In genomic region chr10:52855546-52856325, GRCh38 we compare ENCODE assay signal across 23 cellular contexts.
"Had no signal": no experiment of that assay in that cellular context is flagged by ENCODE, and none has a peak within 500 bp of the region (broad histone marks: within the 10 kb centered on the region; RNA-seq: fewer than 3 reads in every experiment).

No MANE protein-coding gene starts in this region.

- H3K4me1 Mint-ChIP-seq: memory B cell; mesothelial cell of epicardium; naive thymus-derived CD4-positive, alpha-beta T cell; nephron; stimulated activated effector memory CD8-positive, alpha-beta T cell treated with anti-CD3 and anti-CD28 coated beads, Interleukin-12 subunit alpha, Interleukin-12 subunit beta, amount 100 ng/mL, for 72 hours had no signal

- DNase-seq: dorsolateral prefrontal cortex; effector CD4-positive, alpha-beta T cell; gastrocnemius medialis; head of caudate nucleus; left ventricle myocardium superior; lower lobe of right lung; naive thymus-derived CD4-positive, alpha-beta T cell; right lobe of liver; stimulated activated CD4-positive, alpha-beta T cell treated with anti-CD3 and anti-CD28 coated beads, Interleukin-12 subunit alpha, Interleukin-12 subunit beta, amount 100 ng/mL, for 4 hours; stimulated activated CD4-positive, alpha-beta T cell treated with anti-CD3 and anti-CD28 coated beads, Interleukin-2, amount 100 ng/mL, for 24 hours; stimulated activated CD4-positive, alpha-beta T cell treated with anti-CD3 and anti-CD28 coated beads, Interleukin-4, amount 100 ng/mL, for 24 hours; stimulated activated naive CD4-positive, alpha-beta T cell treated with Interleukin-2 at 50 U/mL for 16 hours; stomach; thyroid gland; trophoblast cell had no signal

- H3K27me3 Mint-ChIP-seq: memory B cell; naive thymus-derived CD4-positive, alpha-beta T cell; progenitor cell of endocrine pancreas had no signal

- H3K4me3 Mint-ChIP-seq: memory B cell; mesothelial cell of epicardium; naive thymus-derived CD4-positive, alpha-beta T cell; nephron; neural progenitor cell; stimulated activated effector memory CD8-positive, alpha-beta T cell treated with anti-CD3 and anti-CD28 coated beads, Interleukin-12 subunit alpha, Interleukin-12 subunit beta, amount 100 ng/mL, for 72 hours had no signal

- H3K9me3 ChIP-seq: gastrocnemius medialis, lower lobe of right lung, right lobe of liver, stomach, thyroid gland had no signal

- H3K27me3 ChIP-seq: gastrocnemius medialis, neural progenitor cell, right lobe of liver, stomach, thyroid gland had no signal

- H3K27ac Mint-ChIP-seq: memory B cell; mesothelial cell of epicardium; naive thymus-derived CD4-positive, alpha-beta T cell; nephron; neural progenitor cell; progenitor cell of endocrine pancreas; stimulated activated effector memory CD8-positive, alpha-beta T cell treated with anti-CD3 and anti-CD28 coated beads, Interleukin-12 subunit alpha, Interleukin-12 subunit beta, amount 100 ng/mL, for 72 hours had no signal

- H3K27ac ChIP-seq: dorsolateral prefrontal cortex, gastrocnemius medialis, lower lobe of right lung, neural progenitor cell, parathyroid adenoma, right lobe of liver, stomach, thyroid gland had no signal

- H3K36me3 ChIP-seq: gastrocnemius medialis, lower lobe of right lung, neural progenitor cell, right lobe of liver, stomach, thyroid gland had no signal

- H3K4me1 ChIP-seq: gastrocnemius medialis, lower lobe of right lung, neural progenitor cell, parathyroid adenoma, right lobe of liver, stomach, thyroid gland had no signal

- H3K4me3 ChIP-seq: dorsolateral prefrontal cortex, gastrocnemius medialis, lower lobe of right lung, neural progenitor cell, right lobe of liver, smooth muscle cell, stomach, thyroid gland had no signal

- H3K9me3 Mint-ChIP-seq: memory B cell, neural progenitor cell had no signal

- H3K36me3 Mint-ChIP-seq: memory B cell; mesothelial cell of epicardium; naive thymus-derived CD4-positive, alpha-beta T cell; neural progenitor cell; stimulated activated effector memory CD8-positive, alpha-beta T cell treated with anti-CD3 and anti-CD28 coated beads, Interleukin-12 subunit alpha, Interleukin-12 subunit beta, amount 100 ng/mL, for 72 hours had no signal
